In the genomic region with DNA sequence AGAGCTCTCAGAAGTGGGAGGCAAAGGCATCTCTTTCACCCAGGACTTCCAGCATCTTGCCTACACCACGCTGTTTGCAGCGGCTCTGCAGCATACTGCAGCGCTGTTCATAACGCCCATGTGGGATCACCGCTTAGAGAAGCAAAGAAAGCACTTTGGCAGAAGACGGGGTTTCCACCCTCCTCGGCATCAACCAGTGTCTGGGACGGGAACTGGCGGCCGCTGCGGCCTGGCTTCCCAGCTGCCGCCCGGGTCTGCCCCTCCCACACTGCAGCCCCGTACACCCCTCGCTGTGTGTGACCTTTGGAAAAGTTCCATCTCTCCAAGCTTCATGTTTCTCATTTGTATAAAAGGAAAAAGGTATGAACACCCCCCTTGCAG, we compare ENCODE assay signal across 8 cellular contexts. TPM values are rescaled to one million over a fixed set of nuclear protein-coding genes. Genes with fewer than 3 reads are reported as not detected.
DNase-seq lines count a peak whose midpoint lies in the region; ATAC-seq and TF ChIP-seq lines count a peak whose summit lies in the region.

No MANE protein-coding gene starts in this region.

- H3K4me2 ChIP-seq in OCI-LY3 (ENCODE audit: low read length): peak overlapping the region; percentile 79
- H3K4me2 ChIP-seq in neural progenitor cell: peak overlapping the region; percentile 89

- no peak for TF ChIP-seq CTCF in BE2C (IDR thresholded peaks at IDR 0.05; ENCODE audit: low read depth, low read length)
- no peak for TF ChIP-seq CTCF in OCI-LY3 (IDR thresholded peaks at IDR 0.05; ENCODE audit: low read depth, low read length)
- TF ChIP-seq CTCF in glutamatergic neuron (IDR thresholded peaks at IDR 0.05; ENCODE audit: partially characterized antibody, unreplicated experiment): no peak
- no peak for TF ChIP-seq CTCF in neural progenitor cell (IDR thresholded peaks at IDR 0.05)

- peak overlapping the region; percentile 90 for H3K4me3 Mint-ChIP-seq in glutamatergic neuron (ENCODE audit: unreplicated experiment)
- H3K4me3 Mint-ChIP-seq in neural progenitor cell: peak overlapping the region; percentile 89

- H3K4me1 Mint-ChIP-seq in glutamatergic neuron (ENCODE audit: low read depth, unreplicated experiment) (peaks cover 28% of the 10 kb centered on the region), neural progenitor cell (peaks cover 23% of the 10 kb centered on the region)

- no peaks in the 10 kb centered on the region for H3K9me3 Mint-ChIP-seq in activated naive CD4-positive, alpha-beta T cell treated with anti-CD3 and anti-CD28 coated beads, Interleukin-2, amount 50 U/mL, for 72 hours
- H3K9me3 Mint-ChIP-seq in glutamatergic neuron (ENCODE audit: unreplicated experiment) (peaks cover 22% of the 10 kb centered on the region), neural progenitor cell (no peaks in the 10 kb centered on the region)

- peak overlapping the region; percentile 71 for H3K9ac ChIP-seq in OCI-LY3 (ENCODE audit: low read length)
- no peak overlapping the region for H3K9ac ChIP-seq in neural progenitor cell

- H3K4me3 ChIP-seq in BE2C (ENCODE audit: low read depth, low read length): peak overlapping the region; percentile 79
- peak overlapping the region; percentile 97 for H3K4me3 ChIP-seq in OCI-LY3 (ENCODE audit: low read length)
- H3K4me3 ChIP-seq in neural progenitor cell: peak overlapping the region; percentile 65

- peak; percentile 27 for ATAC-seq in GM21515 (IDR thresholded peaks at IDR 0.05; ENCODE audit: unreplicated experiment)
- ATAC-seq in activated naive CD4-positive, alpha-beta T cell treated with anti-CD3 and anti-CD28 coated beads, Interleukin-2, amount 50 U/mL, for 72 hours: peak; percentile 22

- peaks cover 16% of the 10 kb centered on the region for H3F3A ChIP-seq in neural progenitor cell (ENCODE audit: low read depth)

- H3K27me3 Mint-ChIP-seq in glutamatergic neuron (ENCODE audit: unreplicated experiment) (peaks cover 14% of the 10 kb centered on the region), neural progenitor cell (ENCODE audit: insufficient read depth, low read depth) (peaks cover 11% of the 10 kb centered on the region)

- H3K36me3 ChIP-seq in BE2C (no peaks in the 10 kb centered on the region), OCI-LY3 (replicated peaks; ENCODE audit: low read depth, low read length) (peaks cover 6% of the 10 kb centered on the region), neural progenitor cell (no peaks in the 10 kb centered on the region)

- H3K27me3 ChIP-seq in BE2C (no peaks in the 10 kb centered on the region), OCI-LY3 (ENCODE audit: low read depth, low read length) (no peaks in the 10 kb centered on the region), neural progenitor cell (peaks cover 22% of the 10 kb centered on the region)

- peaks cover 17% of the 10 kb centered on the region in 2 donors for H3K36me3 Mint-ChIP-seq in activated naive CD4-positive, alpha-beta T cell treated with anti-CD3 and anti-CD28 coated beads, Interleukin-2, amount 50 U/mL, for 72 hours
- H3K36me3 Mint-ChIP-seq in glutamatergic neuron (ENCODE audit: unreplicated experiment) (no peaks in the 10 kb centered on the region), neural progenitor cell (peaks cover 14% of the 10 kb centered on the region)

- DNase-seq in BE2C: peak; percentile 50
- peak; percentile 25 to 64 for DNase-seq in activated naive CD4-positive, alpha-beta T cell treated with anti-CD3 and anti-CD28 coated beads, Interleukin-2, amount 50 U/mL, for 72 hours (ENCODE audit: low spot score in 2 of 2)
- peak; percentile 47 for DNase-seq in glutamatergic neuron
- DNase-seq in neural progenitor cell (ENCODE audit: low spot score): peak; percentile 62
- DNase-seq in A172 (ENCODE audit: low spot score): no peak
- no peak for DNase-seq in NCI-H1694 treated with DMSO at 0.1 percent for 48 hours (lab: John Stamatoyannopoulos, UW)

- H3K9me3 ChIP-seq in BE2C (no peaks in the 10 kb centered on the region), OCI-LY3 (ENCODE audit: insufficient read depth, low read length) (no peaks in the 10 kb centered on the region), neural progenitor cell (ENCODE audit: low read depth) (no peaks in the 10 kb centered on the region)

- H4K20me1 ChIP-seq in OCI-LY3 (ENCODE audit: insufficient read depth, low read length) (no peaks in the 10 kb centered on the region), neural progenitor cell (ENCODE audit: low read depth) (no peaks in the 10 kb centered on the region)

- H3K4me1 ChIP-seq in BE2C (peaks cover 6% of the 10 kb centered on the region), OCI-LY3 (ENCODE audit: low read length) (peaks cover 13% of the 10 kb centered on the region), neural progenitor cell (peaks cover 7% of the 10 kb centered on the region)

- H2AFZ ChIP-seq in OCI-LY3 (ENCODE audit: low read depth, low read length) (peak overlapping the region; percentile 81), neural progenitor cell (replicated peaks) (peak overlapping the region; percentile 70)

- H3K79me2 ChIP-seq in OCI-LY3 (ENCODE audit: low read length) (peaks cover 4% of the 10 kb centered on the region; the same call in 1 of the 2 replicates), neural progenitor cell (ENCODE audit: low read depth) (peaks cover 5% of the 10 kb centered on the region)

- H3K27ac Mint-ChIP-seq in activated naive CD4-positive, alpha-beta T cell treated with anti-CD3 and anti-CD28 coated beads, Interleukin-2, amount 50 U/mL, for 72 hours: peak overlapping the region; percentile 90 to 97
- H3K27ac Mint-ChIP-seq in glutamatergic neuron (ENCODE audit: unreplicated experiment) (peak overlapping the region; percentile 66), neural progenitor cell (peak overlapping the region; percentile 76)

- no peak overlapping the region for H3K27ac ChIP-seq in OCI-LY3 (ENCODE audit: low read length)
- H3K27ac ChIP-seq in neural progenitor cell: no peak overlapping the region

RNA-seq across cellular contexts. Expression of a gene that starts 0.5 kb away (rescaled TPM):
- 9.4 TPM for polyA plus RNA-seq in BE2C (2012; ENCODE audit: insufficient read depth, insufficient read length, low read depth)
- 1 to 10 TPM; 2.8 to 7.4 TPM for total RNA-seq in activated naive CD4-positive, alpha-beta T cell treated with anti-CD3 and anti-CD28 coated beads, Interleukin-2, amount 50 U/mL, for 72 hours
- total RNA-seq in glutamatergic neuron (ENCODE audit: unreplicated experiment): 8.2 TPM
- total RNA-seq in neural progenitor cell (ENCODE audit: low replicate concordance): 4.6 and 5.3 TPM in 2 replicates
- 2.3 and 4.1 TPM in 2 replicates for total RNA-seq in A172 (2014; rRNA removed; shearing (Covaris generic))

RNA-seq across cellular contexts. Expression of a gene that starts 13.4 kb away (rescaled TPM):
- polyA plus RNA-seq in BE2C (2012; ENCODE audit: insufficient read depth, insufficient read length, low read depth): 64.7 TPM
- total RNA-seq in activated naive CD4-positive, alpha-beta T cell treated with anti-CD3 and anti-CD28 coated beads, Interleukin-2, amount 50 U/mL, for 72 hours: 10 to 100 TPM; 57.7 to 61.1 TPM
- total RNA-seq in glutamatergic neuron (ENCODE audit: unreplicated experiment) (60.9 TPM), neural progenitor cell (ENCODE audit: low replicate concordance) (25.8 and 50.5 TPM in 2 replicates)
- 22.6 and 28.1 TPM in 2 replicates for total RNA-seq in A172 (2014; rRNA removed; shearing (Covaris generic))

RNA-seq across cellular contexts. Expression of a gene that starts 13.7 kb away (rescaled TPM):
- 155 TPM for polyA plus RNA-seq in BE2C (2012; ENCODE audit: insufficient read depth, insufficient read length, low read depth)
- 100 to 1,000 TPM; 106 to 159 TPM for total RNA-seq in activated naive CD4-positive, alpha-beta T cell treated with anti-CD3 and anti-CD28 coated beads, Interleukin-2, amount 50 U/mL, for 72 hours
- total RNA-seq in glutamatergic neuron (ENCODE audit: unreplicated experiment): 58.0 TPM
- 40.0 and 58.1 TPM in 2 replicates for total RNA-seq in neural progenitor cell (ENCODE audit: low replicate concordance)
- total RNA-seq in A172 (2014; rRNA removed; shearing (Covaris generic)): 67.2 and 75.1 TPM in 2 replicates

RNA-seq across cellular contexts. Expression of a gene that starts 21.5 kb away (rescaled TPM):
- 24.0 TPM for polyA plus RNA-seq in BE2C (2012; ENCODE audit: insufficient read depth, insufficient read length, low read depth)
- total RNA-seq in activated naive CD4-positive, alpha-beta T cell treated with anti-CD3 and anti-CD28 coated beads, Interleukin-2, amount 50 U/mL, for 72 hours: 10 to 100 TPM; 28.1 to 40.2 TPM
- total RNA-seq in glutamatergic neuron (ENCODE audit: unreplicated experiment) (7.2 TPM), neural progenitor cell (ENCODE audit: low replicate concordance) (18.6 and 20.7 TPM in 2 replicates)
- 16.2 and 16.6 TPM in 2 replicates for total RNA-seq in A172 (2014; rRNA removed; shearing (Covaris generic))

Comparison
In these comparisons a context has a peak if more than half of its experiments do, and no peak if none do; other contexts are left out.
1. DNase-seq: peak in BE2C (single experiment), activated naive CD4-positive, alpha-beta T cell treated with anti-CD3 and anti-CD28 coated beads, Interleukin-2, amount 50 U/mL, for 72 hours (2 of 2), glutamatergic neuron (single experiment) and neural progenitor cell (single experiment); none in A172 (single experiment) and NCI-H1694 treated with DMSO at 0.1 percent for 48 hours (single experiment).
2. Peak in every context shown above with its lines, with median percentiles within 50 percentile points of each other: H3K4me3 ChIP-seq and H3K27ac Mint-ChIP-seq.